In genomic region chr10:115129752-115130151, GRCh38 we compare ENCODE assay signal across 9 cellular contexts. TPM values are rescaled to one million over a fixed set of nuclear protein-coding genes. Genes with fewer than 3 reads are reported as not detected.
DNase-seq lines count a peak whose midpoint lies in the region; ATAC-seq and TF ChIP-seq lines count a peak whose summit lies in the region.
"Had no signal": no experiment of that assay in that cellular context is flagged by ENCODE, and none has a peak within 500 bp of the region (broad histone marks: within the 10 kb centered on the region; RNA-seq: fewer than 3 reads in every experiment).

No MANE protein-coding gene starts in this region.

- H3K4me3 Mint-ChIP-seq in activated CD8-positive, alpha-beta memory T cell treated with anti-CD3 and anti-CD28 coated beads, Interleukin-2, amount 10 ng/mL, durations not matched to agents 7 days and 5 days: no peak overlapping the region

- H3K36me3 ChIP-seq in cardiac muscle cell (no peaks in the 10 kb centered on the region), right atrium auricular region (no peaks in the 10 kb centered on the region)

- H3K4me1 ChIP-seq in cardiac muscle cell (ENCODE audit: low read depth) (no peaks in the 10 kb centered on the region), right atrium auricular region (no peaks in the 10 kb centered on the region)

- H3K4me3 ChIP-seq in cardiac muscle cell (no peak overlapping the region), right atrium auricular region (no peak overlapping the region), dorsolateral prefrontal cortex (no peak overlapping the region)
- H3K4me3 ChIP-seq: skin epidermis had no signal

- H3K27me3 ChIP-seq in cardiac muscle cell: no peaks in the 10 kb centered on the region
- no peaks in the 10 kb centered on the region for H3K27me3 ChIP-seq in right atrium auricular region
- H3K27me3 ChIP-seq in dorsolateral prefrontal cortex: no peaks in the 10 kb centered on the region

- H3K27me3 Mint-ChIP-seq in activated CD8-positive, alpha-beta memory T cell treated with anti-CD3 and anti-CD28 coated beads, Interleukin-2, amount 10 ng/mL, durations not matched to agents 7 days and 5 days: peaks cover 7% of the 10 kb centered on the region

- intact Hi-C loops in dorsolateral prefrontal cortex (cut with DNase I): loop anchor here in 1 of 2 donors (2.0 to 5.0 kb wide), 3 partner anchors 251 to 827 kb away; no protein-coding TSS in a partner anchor

- ATAC-seq in activated CD8-positive, alpha-beta memory T cell treated with anti-CD3 and anti-CD28 coated beads, Interleukin-2, amount 10 ng/mL, durations not matched to agents 7 days and 5 days: no peak

- DNase-seq in cardiac muscle cell (ENCODE audit: low read depth in 1 of 2, low spot score in 1 of 2) (peak; percentile 52 to 54), right atrium auricular region (ENCODE audit: low spot score) (no peak), NCI-H1417 (lab: John Stamatoyannopoulos, UW) (peak in 2 of 3 experiments; percentile 3 to 59), dorsolateral prefrontal cortex (no peak), pons (ENCODE audit: low spot score) (peak; percentile 49), retina (no peak), NCI-H187 (lab: John Stamatoyannopoulos, UW) (no peak)
- no peak for DNase-seq in activated CD8-positive, alpha-beta memory T cell treated with anti-CD3 and anti-CD28 coated beads, Interleukin-2, amount 10 ng/mL, durations not matched to agents 7 days and 5 days

- CTCF ChIA-PET in activated CD8-positive, alpha-beta memory T cell treated with anti-CD3 and anti-CD28 coated beads, Interleukin-2, amount 10 ng/mL, durations not matched to agents 7 days and 5 days (lab: Charles Lee): interaction anchor here (0.6 to 1.6 kb wide), 7 partner anchors 16 to 826 kb away, joined by 3 to 10 read pairs (median 4); no protein-coding TSS in a partner anchor

- H3K27ac Mint-ChIP-seq in activated CD8-positive, alpha-beta memory T cell treated with anti-CD3 and anti-CD28 coated beads, Interleukin-2, amount 10 ng/mL, durations not matched to agents 7 days and 5 days: no peak overlapping the region

- no peaks in the 10 kb centered on the region for H3K9me3 Mint-ChIP-seq in activated CD8-positive, alpha-beta memory T cell treated with anti-CD3 and anti-CD28 coated beads, Interleukin-2, amount 10 ng/mL, durations not matched to agents 7 days and 5 days (ENCODE audit: low read depth)

- H3K36me3 Mint-ChIP-seq in activated CD8-positive, alpha-beta memory T cell treated with anti-CD3 and anti-CD28 coated beads, Interleukin-2, amount 10 ng/mL, durations not matched to agents 7 days and 5 days: no peaks in the 10 kb centered on the region

- no peak overlapping the region for H3K27ac ChIP-seq in cardiac muscle cell
- no peak overlapping the region for H3K27ac ChIP-seq in right atrium auricular region
- H3K27ac ChIP-seq in dorsolateral prefrontal cortex: no peak overlapping the region
- H3K27ac ChIP-seq: skin epidermis had no signal

- H3K9me3 ChIP-seq in cardiac muscle cell (ENCODE audit: low read depth) (no peaks in the 10 kb centered on the region), right atrium auricular region (no peaks in the 10 kb centered on the region)

- no peaks in the 10 kb centered on the region for H3K4me1 Mint-ChIP-seq in activated CD8-positive, alpha-beta memory T cell treated with anti-CD3 and anti-CD28 coated beads, Interleukin-2, amount 10 ng/mL, durations not matched to agents 7 days and 5 days

- TF ChIP-seq CTCF in cardiac muscle cell (IDR thresholded peaks at IDR 0.05; ENCODE audit: low read depth, low read length): peak; percentile 26
- peak in 1 of 2 donors; percentile 57 for TF ChIP-seq CTCF in right atrium auricular region (IDR thresholded peaks at IDR 0.05)
- TF ChIP-seq CTCF in dorsolateral prefrontal cortex (IDR thresholded peaks at IDR 0.05 in 54 of 56, conservative IDR thresholded peaks at IDR 0.05 in 2 of 56; ENCODE audit: low read depth in 1 of 56, partially characterized antibody in 56 of 56): peak; percentile 14 to 83 (median 58)

RNA-seq across cellular contexts. Expression of gene ATRNL1, which starts 36.6 kb away (rescaled TPM):
- total RNA-seq in cardiac muscle cell (14.1 and 28.8 TPM in 2 replicates), right atrium auricular region (1 to 10 TPM; 4.1 to 4.5 TPM), dorsolateral prefrontal cortex (1,000 to 10,000 TPM in 8 of 120 experiments, 100 to 1,000 TPM in 112; 285 to 1,269 (median 765) TPM)
- 4.5 and 5.4 TPM in 2 replicates for polyA plus RNA-seq in cardiac muscle cell
- under 1 TPM; 0.35 to 0.87 TPM for total RNA-seq in activated CD8-positive, alpha-beta memory T cell treated with anti-CD3 and anti-CD28 coated beads, Interleukin-2, amount 10 ng/mL, durations not matched to agents 7 days and 5 days

Comparison
In these comparisons a context has a peak if more than half of its experiments do, and no peak if none do; other contexts are left out.
1. DNase-seq: peak in cardiac muscle cell (2 of 2), NCI-H1417 (2 of 3) and pons (single experiment); none in right atrium auricular region (single experiment), dorsolateral prefrontal cortex (0 of 10), retina (single experiment), activated CD8-positive, alpha-beta memory T cell treated with anti-CD3 and anti-CD28 coated beads, Interleukin-2, amount 10 ng/mL, durations not matched to agents 7 days and 5 days (single experiment) and NCI-H187 (0 of 2).